Comparison of ENCODE assay signal across 9 cellular contexts in genomic region chr12:120264511-120265202, GRCh38. TPM values are rescaled to one million over a fixed set of nuclear protein-coding genes. Genes with fewer than 3 reads are reported as not detected.
DNase-seq lines count a peak whose midpoint lies in the region; ATAC-seq lines count a peak whose summit lies in the region.
"Had no signal": no experiment of that assay in that cellular context is flagged by ENCODE, and none has a peak within 500 bp of the region (broad histone marks: within the 10 kb centered on the region; RNA-seq: fewer than 3 reads in every experiment).

No MANE protein-coding gene starts in this region.

- DNase-seq in HT1080 (ENCODE audit: low read depth): peak; percentile 17
- DNase-seq in activated naive CD8-positive, alpha-beta T cell treated with anti-CD3 and anti-CD28 coated beads, Interleukin-2, amount 10 ng/mL, durations not matched to agents 7 days and 5 days: no peak
- no peak for DNase-seq in immature natural killer cell
- DNase-seq in stimulated activated naive CD8-positive, alpha-beta T cell treated with anti-CD3 and anti-CD28 coated beads, Interleukin-15, amount 100 ng/mL, for 72 hours: no peak
- DNase-seq in DMS114 treated with DMSO at 0.1 percent for 48 hours (lab: John Stamatoyannopoulos, UW; ENCODE audit: unreplicated experiment): no peak
- DNase-seq in NCI-H748 treated with DMSO at 0.1 percent for 48 hours (lab: John Stamatoyannopoulos, UW): no peak

- peaks cover 44% of the 10 kb centered on the region for H3K4me1 Mint-ChIP-seq in activated naive CD8-positive, alpha-beta T cell treated with anti-CD3 and anti-CD28 coated beads, Interleukin-2, amount 10 ng/mL, durations not matched to agents 7 days and 5 days
- H3K4me1 Mint-ChIP-seq in immature natural killer cell: peaks cover 49 to 50% of the 10 kb centered on the region in 2 donors
- peaks cover 61% of the 10 kb centered on the region for H3K4me1 Mint-ChIP-seq in stimulated activated naive CD8-positive, alpha-beta T cell treated with anti-CD3 and anti-CD28 coated beads, Interleukin-15, amount 100 ng/mL, for 72 hours

- no peaks in the 10 kb centered on the region for H3K9me3 Mint-ChIP-seq in activated naive CD8-positive, alpha-beta T cell treated with anti-CD3 and anti-CD28 coated beads, Interleukin-2, amount 10 ng/mL, durations not matched to agents 7 days and 5 days
- H3K9me3 Mint-ChIP-seq in immature natural killer cell: no peaks in the 10 kb centered on the region
- H3K9me3 Mint-ChIP-seq in stimulated activated naive CD8-positive, alpha-beta T cell treated with anti-CD3 and anti-CD28 coated beads, Interleukin-15, amount 100 ng/mL, for 72 hours: no peaks in the 10 kb centered on the region

- POLR2A ChIA-PET in activated naive CD8-positive, alpha-beta T cell treated with anti-CD3 and anti-CD28 coated beads, Interleukin-2, amount 10 ng/mL, durations not matched to agents 7 days and 5 days (lab: Charles Lee): interaction anchor here (0.7 to 9.9 kb wide), 10 partner anchors 11 to 67 kb away, joined by 3 to 202 read pairs (median 30); partner anchors contain the start of genes RNU4-1, RNU4-2 and RPLP0

- ATAC-seq in activated naive CD8-positive, alpha-beta T cell treated with anti-CD3 and anti-CD28 coated beads, Interleukin-2, amount 10 ng/mL, durations not matched to agents 7 days and 5 days (ENCODE audit: low read depth): no peak
- ATAC-seq in stimulated activated naive CD8-positive, alpha-beta T cell treated with anti-CD3 and anti-CD28 coated beads, Interleukin-15, amount 100 ng/mL, for 72 hours: peak; percentile 8
- ATAC-seq in GM19395 (IDR thresholded peaks at IDR 0.05; ENCODE audit: unreplicated experiment) (no peak), GM19023 (IDR thresholded peaks at IDR 0.05; ENCODE audit: unreplicated experiment) (no peak)

- H3K36me3 Mint-ChIP-seq in activated naive CD8-positive, alpha-beta T cell treated with anti-CD3 and anti-CD28 coated beads, Interleukin-2, amount 10 ng/mL, durations not matched to agents 7 days and 5 days: peaks cover 19% of the 10 kb centered on the region
- peaks cover 5 to 19% (median 17%) of the 10 kb centered on the region in 3 donors for H3K36me3 Mint-ChIP-seq in immature natural killer cell

- peak overlapping the region; percentile 79 for H3K27ac Mint-ChIP-seq in activated naive CD8-positive, alpha-beta T cell treated with anti-CD3 and anti-CD28 coated beads, Interleukin-2, amount 10 ng/mL, durations not matched to agents 7 days and 5 days
- peak overlapping the region; percentile 91 to 99 (median 96) for H3K27ac Mint-ChIP-seq in immature natural killer cell
- H3K27ac Mint-ChIP-seq in stimulated activated naive CD8-positive, alpha-beta T cell treated with anti-CD3 and anti-CD28 coated beads, Interleukin-15, amount 100 ng/mL, for 72 hours: peak overlapping the region; percentile 45 to 73

- no peaks in the 10 kb centered on the region for H3K27me3 Mint-ChIP-seq in activated naive CD8-positive, alpha-beta T cell treated with anti-CD3 and anti-CD28 coated beads, Interleukin-2, amount 10 ng/mL, durations not matched to agents 7 days and 5 days
- H3K27me3 Mint-ChIP-seq in immature natural killer cell (ENCODE audit: low read depth in 3 of 3): peaks cover 0 to 22% (median 7%) of the 10 kb centered on the region in 3 donors
- H3K27me3 Mint-ChIP-seq in stimulated activated naive CD8-positive, alpha-beta T cell treated with anti-CD3 and anti-CD28 coated beads, Interleukin-15, amount 100 ng/mL, for 72 hours: no peaks in the 10 kb centered on the region

- H3K4me3 Mint-ChIP-seq in activated naive CD8-positive, alpha-beta T cell treated with anti-CD3 and anti-CD28 coated beads, Interleukin-2, amount 10 ng/mL, durations not matched to agents 7 days and 5 days: peak overlapping the region; percentile 91
- peak overlapping the region; percentile 88 to 97 (median 93) for H3K4me3 Mint-ChIP-seq in immature natural killer cell
- H3K4me3 Mint-ChIP-seq in stimulated activated naive CD8-positive, alpha-beta T cell treated with anti-CD3 and anti-CD28 coated beads, Interleukin-15, amount 100 ng/mL, for 72 hours: peak overlapping the region; percentile 88 to 89

RNA-seq across cellular contexts. Expression of gene PXN, which starts 0.9 kb away (rescaled TPM):
- 162 and 238 TPM in 2 replicates for total RNA-seq in HT1080 (2014; rRNA removed; shearing (Covaris generic))
- polyA plus RNA-seq in HT1080 (2015; cell fraction: cytosol; rRNA removed): 426 and 497 TPM in 2 replicates
- 415 and 447 TPM in 2 replicates for polyA plus RNA-seq in HT1080 (2015; cell fraction: nucleus; rRNA removed)
- total RNA-seq in activated naive CD8-positive, alpha-beta T cell treated with anti-CD3 and anti-CD28 coated beads, Interleukin-2, amount 10 ng/mL, durations not matched to agents 7 days and 5 days: 10 to 100 TPM; 89.0 to 94.7 TPM
- 100 to 1,000 TPM; 132 to 310 (median 240) TPM for polyA plus RNA-seq in immature natural killer cell

RNA-seq across cellular contexts. Expression of gene RNU4-2, which starts 27.0 kb away (rescaled TPM):
- total RNA-seq in HT1080 (2014; rRNA removed; shearing (Covaris generic)): not detected in 2 replicates
- polyA plus RNA-seq in HT1080 (2015; cell fraction: cytosol; rRNA removed): not detected in 2 replicates
- polyA plus RNA-seq in HT1080 (2015; cell fraction: nucleus; rRNA removed): not detected in 2 replicates
- total RNA-seq in activated naive CD8-positive, alpha-beta T cell treated with anti-CD3 and anti-CD28 coated beads, Interleukin-2, amount 10 ng/mL, durations not matched to agents 7 days and 5 days: 1,000 to 10,000 TPM; 4,069 to 4,265 TPM
- polyA plus RNA-seq in immature natural killer cell: 10 to 100 TPM in 1 of 3 donors, not detected in 2; 70.0 TPM
- total RNA-seq: NCI-H460 had no signal

RNA-seq across cellular contexts. Expression of gene RNU4-1, which starts 28.4 kb away (rescaled TPM):
- total RNA-seq in HT1080 (2014; rRNA removed; shearing (Covaris generic)): not detected in 2 replicates
- polyA plus RNA-seq in HT1080 (2015; cell fraction: cytosol; rRNA removed): not detected in 2 replicates
- not detected in 2 replicates for polyA plus RNA-seq in HT1080 (2015; cell fraction: nucleus; rRNA removed)
- 1,000 to 10,000 TPM; 1,307 to 1,401 TPM for total RNA-seq in activated naive CD8-positive, alpha-beta T cell treated with anti-CD3 and anti-CD28 coated beads, Interleukin-2, amount 10 ng/mL, durations not matched to agents 7 days and 5 days
- polyA plus RNA-seq in immature natural killer cell: not detected
- total RNA-seq: NCI-H460 had no signal

RNA-seq across cellular contexts. Expression of gene SIRT4, which starts 37.5 kb away (rescaled TPM):
- 0.40 and 1.6 TPM in 2 replicates for total RNA-seq in HT1080 (2014; rRNA removed; shearing (Covaris generic))
- polyA plus RNA-seq in HT1080 (2015; cell fraction: cytosol; rRNA removed): 0.08 and 0.10 TPM in 2 replicates
- polyA plus RNA-seq in HT1080 (2015; cell fraction: nucleus; rRNA removed): 0.11 and 0.22 TPM in 2 replicates
- total RNA-seq in activated naive CD8-positive, alpha-beta T cell treated with anti-CD3 and anti-CD28 coated beads, Interleukin-2, amount 10 ng/mL, durations not matched to agents 7 days and 5 days: 1 to 10 TPM; 1.7 to 2.6 TPM
- polyA plus RNA-seq in immature natural killer cell: 1 to 10 TPM in 2 of 3 donors, not detected in 1; 1.5 to 1.9 TPM

Comparison
In these comparisons a context has a peak if more than half of its experiments do, and no peak if none do; other contexts are left out.
1. RNA of gene RNU4-2, which starts 27.0 kb away (total RNA-seq): 4,069 to 4,265 TPM in activated naive CD8-positive, alpha-beta T cell treated with anti-CD3 and anti-CD28 coated beads, Interleukin-2, amount 10 ng/mL, durations not matched to agents 7 days and 5 days; not detected in HT1080; every median in the first group is over 1,000 times any median in the second.
2. RNA of gene RNU4-1, which starts 28.4 kb away (total RNA-seq): 1,307 to 1,401 TPM in activated naive CD8-positive, alpha-beta T cell treated with anti-CD3 and anti-CD28 coated beads, Interleukin-2, amount 10 ng/mL, durations not matched to agents 7 days and 5 days; not detected in HT1080; every median in the first group is over 1,000 times any median in the second.
3. Peak in every context shown above with its lines, with median percentiles within 50 percentile points of each other: H3K27ac Mint-ChIP-seq and H3K4me3 Mint-ChIP-seq.